In genomic region chr1:4665456-4665855, GRCh38 we compare ENCODE assay signal across 14 cellular contexts. TPM values are rescaled to one million over a fixed set of nuclear protein-coding genes. Genes with fewer than 3 reads are reported as not detected.
DNase-seq lines count a peak whose midpoint lies in the region; ATAC-seq and TF ChIP-seq lines count a peak whose summit lies in the region.
"Had no signal": no experiment of that assay in that cellular context is flagged by ENCODE, and none has a peak within 500 bp of the region (broad histone marks: within the 10 kb centered on the region; RNA-seq: fewer than 3 reads in every experiment).

No MANE protein-coding gene starts in this region.

- intact Hi-C loops in dorsolateral prefrontal cortex (cut with DNase I) (no loop called here), right lobe of liver (cut with DNase I) (no loop called here)

- H3K36me3 ChIP-seq in BLaER1 (no peaks in the 10 kb centered on the region), RWPE2 (ENCODE audit: low read depth) (no peaks in the 10 kb centered on the region), right lobe of liver (no peaks in the 10 kb centered on the region)
- H3K36me3 ChIP-seq: BE2C, HAP-1 had no signal

- ATAC-seq in RWPE2 (ENCODE audit: low read depth), result no peak
- ATAC-seq in stimulated activated naive B cell treated with anti-CD40 and anti-IgM and Interleukin-4, amounts not matched to agents 10 μg/mL and 1 μg/mL and 100 μg/mL, for 72 hours (replicated peaks), result no peak
- no peak for ATAC-seq in natural killer cell treated with Interleukin-12 subunit alpha and Interleukin-12 subunit beta and Interleukin-15 and Interleukin-18, amount 100 ng/mL, for 72 hours
- no peak for ATAC-seq in GM21529 (IDR thresholded peaks at IDR 0.05; ENCODE audit: unreplicated experiment)
- no peak for ATAC-seq in right lobe of liver

- no peak for TF ChIP-seq POLR2A in right lobe of liver (IDR thresholded peaks at IDR 0.05)

- H3K4me1 Mint-ChIP-seq in stimulated activated naive B cell treated with anti-CD40 and anti-IgM and Interleukin-4, amounts not matched to agents 10 μg/mL and 1 μg/mL and 100 μg/mL, for 72 hours, result no peaks in the 10 kb centered on the region
- no peaks in the 10 kb centered on the region for H3K4me1 Mint-ChIP-seq in natural killer cell treated with Interleukin-12 subunit alpha and Interleukin-12 subunit beta and Interleukin-15 and Interleukin-18, amount 100 ng/mL, for 72 hours (ENCODE audit: low read depth in 2 of 2)
- H3K4me1 Mint-ChIP-seq: CD14-positive monocyte; CD4-positive, alpha-beta memory T cell had no signal

- H3K9me3 Mint-ChIP-seq in stimulated activated naive B cell treated with anti-CD40 and anti-IgM and Interleukin-4, amounts not matched to agents 10 μg/mL and 1 μg/mL and 100 μg/mL, for 72 hours, result peaks cover 0 to 4% of the 10 kb centered on the region in 2 donors
- H3K9me3 Mint-ChIP-seq in natural killer cell treated with Interleukin-12 subunit alpha and Interleukin-12 subunit beta and Interleukin-15 and Interleukin-18, amount 100 ng/mL, for 72 hours, result no peaks in the 10 kb centered on the region

- H3K36me3 Mint-ChIP-seq in stimulated activated naive B cell treated with anti-CD40 and anti-IgM and Interleukin-4, amounts not matched to agents 10 μg/mL and 1 μg/mL and 100 μg/mL, for 72 hours, result no peaks in the 10 kb centered on the region
- H3K36me3 Mint-ChIP-seq in natural killer cell treated with Interleukin-12 subunit alpha and Interleukin-12 subunit beta and Interleukin-15 and Interleukin-18, amount 100 ng/mL, for 72 hours, result no peaks in the 10 kb centered on the region
- H3K36me3 Mint-ChIP-seq: CD14-positive monocyte; CD4-positive, alpha-beta memory T cell had no signal

- H3K27me3 ChIP-seq in BLaER1 (no peaks in the 10 kb centered on the region), RWPE2 (ENCODE audit: insufficient read depth, poor library complexity, severe bottlenecking) (no peaks in the 10 kb centered on the region), dorsolateral prefrontal cortex (no peaks in the 10 kb centered on the region), right lobe of liver (no peaks in the 10 kb centered on the region)
- H3K27me3 ChIP-seq: BE2C had no signal

- no peak for TF ChIP-seq CTCF in RWPE2 (IDR thresholded peaks at IDR 0.05; ENCODE audit: poor library complexity, severe bottlenecking)
- TF ChIP-seq CTCF in dorsolateral prefrontal cortex (IDR thresholded peaks at IDR 0.05 in 54 of 56, conservative IDR thresholded peaks at IDR 0.05 in 2 of 56; ENCODE audit: low read depth in 1 of 56, partially characterized antibody in 56 of 56), result no peak
- TF ChIP-seq CTCF in right lobe of liver (IDR thresholded peaks at IDR 0.05), result no peak

- peak overlapping the region; percentile 70 for H3K4me2 ChIP-seq in BLaER1

- H3K27ac ChIP-seq in BLaER1 (no peak overlapping the region), RWPE2 (ENCODE audit: poor library complexity, severe bottlenecking) (peak overlapping the region; percentile 20), dorsolateral prefrontal cortex (peak overlapping the region in 47 of 59 donors; percentile 18 to 99 (median 65)), right lobe of liver (no peak overlapping the region)

- H3K4me1 ChIP-seq in BLaER1 (peaks cover 34% of the 10 kb centered on the region), RWPE2 (ENCODE audit: insufficient read depth, poor library complexity, severe bottlenecking) (peaks cover 24% of the 10 kb centered on the region), right lobe of liver (no peaks in the 10 kb centered on the region)
- H3K4me1 ChIP-seq: BE2C, HAP-1 had no signal

- 48% methylated on average over 5 of the region's 9 CpGs for WGBS in right lobe of liver (ENCODE audit: insufficient coverage, low coverage, low lambda C conversion rate, missing lambda C conversion rate)

- H3K9me3 ChIP-seq in BLaER1, result peaks cover 16% of the 10 kb centered on the region
- H3K9me3 ChIP-seq in RWPE2 (ENCODE audit: severe bottlenecking), result peaks cover 6% of the 10 kb centered on the region
- H3K9me3 ChIP-seq in right lobe of liver, result no peaks in the 10 kb centered on the region
- H3K9me3 ChIP-seq: BE2C, HAP-1 had no signal

- H3K27me3 Mint-ChIP-seq in stimulated activated naive B cell treated with anti-CD40 and anti-IgM and Interleukin-4, amounts not matched to agents 10 μg/mL and 1 μg/mL and 100 μg/mL, for 72 hours, result peaks cover 11 to 15% of the 10 kb centered on the region in 2 donors
- peaks cover 7 to 12% of the 10 kb centered on the region in 2 donors for H3K27me3 Mint-ChIP-seq in natural killer cell treated with Interleukin-12 subunit alpha and Interleukin-12 subunit beta and Interleukin-15 and Interleukin-18, amount 100 ng/mL, for 72 hours

- DNase-seq in RWPE2 (ENCODE audit: low spot score) (no peak), dorsolateral prefrontal cortex (no peak), right lobe of liver (no peak)
- DNase-seq in stimulated activated naive B cell treated with anti-CD40 and anti-IgM and Interleukin-4, amounts not matched to agents 10 μg/mL and 1 μg/mL and 100 μg/mL, for 72 hours, result no peak
- no peak for DNase-seq in natural killer cell treated with Interleukin-12 subunit alpha and Interleukin-12 subunit beta and Interleukin-15 and Interleukin-18, amount 100 ng/mL, for 72 hours (ENCODE audit: low spot score)
- DNase-seq: BE2C; Calu3; CD4-positive, alpha-beta memory T cell; GF-D8 had no signal

- H3K27ac Mint-ChIP-seq in stimulated activated naive B cell treated with anti-CD40 and anti-IgM and Interleukin-4, amounts not matched to agents 10 μg/mL and 1 μg/mL and 100 μg/mL, for 72 hours, result peak overlapping the region; percentile 28
- no peak overlapping the region for H3K27ac Mint-ChIP-seq in natural killer cell treated with Interleukin-12 subunit alpha and Interleukin-12 subunit beta and Interleukin-15 and Interleukin-18, amount 100 ng/mL, for 72 hours

- H3K9ac ChIP-seq in BLaER1, result no peak overlapping the region

- no peak overlapping the region for H3K4me3 Mint-ChIP-seq in stimulated activated naive B cell treated with anti-CD40 and anti-IgM and Interleukin-4, amounts not matched to agents 10 μg/mL and 1 μg/mL and 100 μg/mL, for 72 hours
- H3K4me3 Mint-ChIP-seq in natural killer cell treated with Interleukin-12 subunit alpha and Interleukin-12 subunit beta and Interleukin-15 and Interleukin-18, amount 100 ng/mL, for 72 hours, result no peak overlapping the region
- H3K4me3 Mint-ChIP-seq: CD14-positive monocyte; CD4-positive, alpha-beta memory T cell had no signal

- H3K4me3 ChIP-seq in BLaER1 (no peak overlapping the region), RWPE2 (ENCODE audit: severe bottlenecking) (no peak overlapping the region), dorsolateral prefrontal cortex (peak overlapping the region in 1 of 59 donors; percentile 20), right lobe of liver (no peak overlapping the region)
- H3K4me3 ChIP-seq: HAP-1 had no signal

- H4K20me1 ChIP-seq in BLaER1, result 0 out of 2 replicates have a peak, but pooled peaks cover 12% of the 10 kb centered on the region

RNA-seq across cellular contexts. Expression of gene AJAP1, which starts 11.0 kb away (rescaled TPM):
- total RNA-seq in dorsolateral prefrontal cortex (10 to 100 TPM; 21.7 to 74.9 (median 55.1) TPM), right lobe of liver (under 1 TPM; 0.06 to 0.35 (median 0.13) TPM)
- total RNA-seq in natural killer cell treated with Interleukin-12 subunit alpha and Interleukin-12 subunit beta and Interleukin-15 and Interleukin-18, amount 100 ng/mL, for 72 hours, result not detected
- total RNA-seq: A172, Calu3 had no signal

Comparison
In these comparisons a context has a peak if more than half of its experiments do, and no peak if none do; other contexts are left out.
1. H3K27ac ChIP-seq: peak in RWPE2 (single experiment) and dorsolateral prefrontal cortex (47 of 59); none in BLaER1 (single experiment) and right lobe of liver (0 of 3).
2. RNA of gene AJAP1, which starts 11.0 kb away (total RNA-seq): 21.7 to 74.9 TPM in dorsolateral prefrontal cortex; 0.06 to 0.35 TPM in right lobe of liver and not detected in natural killer cell treated with Interleukin-12 subunit alpha and Interleukin-12 subunit beta and Interleukin-15 and Interleukin-18, amount 100 ng/mL, for 72 hours; every median in the first group is over 10 times any median in the second.